Comparison of ENCODE assay signal across 16 cellular contexts in genomic region chr2:138183700-138184099, GRCh38.
DNase-seq lines count a peak whose midpoint lies in the region; ATAC-seq and TF ChIP-seq lines count a peak whose summit lies in the region.
"Had no signal": no experiment of that assay in that cellular context is flagged by ENCODE, and none has a peak within 500 bp of the region (broad histone marks: within the 10 kb centered on the region; RNA-seq: fewer than 3 reads in every experiment).

No MANE protein-coding gene starts in this region.

- H3K4me1 Mint-ChIP-seq in GM23338 (peaks cover 41% of the 10 kb centered on the region), WTC11 (peaks cover 55% of the 10 kb centered on the region)
- H3K4me1 Mint-ChIP-seq: B cell; CD4-positive, alpha-beta memory T cell had no signal

- H3K27ac ChIP-seq in GM23338 (ENCODE audit: low read depth), result no peak overlapping the region
- no peak overlapping the region for H3K27ac ChIP-seq in tibial artery
- H3K27ac ChIP-seq: C4-2B, HL-60 had no signal

- no peaks in the 10 kb centered on the region for H3K9me3 ChIP-seq in neuron (ENCODE audit: low read length)
- H3K9me3 ChIP-seq in tibial artery, result no peaks in the 10 kb centered on the region

- DNase-seq in GM23338 (ENCODE audit: low spot score) (peak; percentile 8), WTC11 (ENCODE audit: low spot score) (no peak), foreskin melanocyte (peak; percentile 67), NCI-H2196 (lab: John Stamatoyannopoulos, UW; ENCODE audit: unreplicated experiment) (no peak), NCI-H226 (no peak), tibial artery (no peak)
- DNase-seq: CD4-positive, alpha-beta memory T cell; COR-L47; DMS153; DMS79 treated with DMSO at 0.1 percent for 48 hours; EL; HCEC 1CT had no signal

- H3K27me3 ChIP-seq in GM23338 (ENCODE audit: insufficient read depth) (no peaks in the 10 kb centered on the region), neuron (ENCODE audit: insufficient read depth, low read length) (no peaks in the 10 kb centered on the region), tibial artery (no peaks in the 10 kb centered on the region)

- 0 out of 2 replicates have a peak, but pooled peaks cover 3% of the 10 kb centered on the region for H3K9me2 ChIP-seq in GM23338 (ENCODE audit: insufficient read depth)

- no peaks in the 10 kb centered on the region for H3F3A ChIP-seq in GM23338 (replicated peaks; ENCODE audit: low read depth)

- H3K36me3 ChIP-seq in GM23338 (ENCODE audit: insufficient read depth) (no peaks in the 10 kb centered on the region), neuron (ENCODE audit: insufficient read depth, low read length) (no peaks in the 10 kb centered on the region), tibial artery (no peaks in the 10 kb centered on the region)

- TF ChIP-seq CTCF in GM23338 (conservative IDR thresholded peaks at IDR 0.05; ENCODE audit: low read depth in 2 of 2) (no peak), WTC11 (IDR thresholded peaks at IDR 0.05) (no peak), tibial artery (IDR thresholded peaks at IDR 0.05) (no peak)

- CTCF ChIA-PET in WTC11 (lab: Charles Lee), result interaction anchor here (0.7 kb wide), 2 partner anchors 65 to 295 kb away, joined by 3 to 4 read pairs; no protein-coding TSS in a partner anchor

- POLR2A ChIA-PET in WTC11 (lab: Charles Lee), result interaction anchor here (0.5 to 0.8 kb wide), 2 partner anchors 26 to 1631 kb away, joined by 3 to 4 read pairs; no protein-coding TSS in a partner anchor

- H3K36me3 Mint-ChIP-seq in GM23338 (ENCODE audit: low read depth), result no peaks in the 10 kb centered on the region
- H3K36me3 Mint-ChIP-seq in WTC11, result no peaks in the 10 kb centered on the region
- H3K36me3 Mint-ChIP-seq: CD4-positive, alpha-beta memory T cell had no signal

- no peaks in the 10 kb centered on the region; the same call in 2 of the 3 replicates for H3K9me3 Mint-ChIP-seq in GM23338
- no peaks in the 10 kb centered on the region for H3K9me3 Mint-ChIP-seq in WTC11

- H3K4me1 ChIP-seq in GM23338 (ENCODE audit: insufficient read depth) (peaks cover 14% of the 10 kb centered on the region), neuron (ENCODE audit: insufficient read depth, low read length) (peaks cover 7% of the 10 kb centered on the region), tibial artery (peaks cover 0 to 9% (median 0%) of the 10 kb centered on the region in 4 donors)

- 0 out of 2 replicates have a peak overlapping the region, but pooled peaks have one; percentile 4 for H3K4me2 ChIP-seq in GM23338

- ATAC-seq in GM23338 (peak; percentile 55), WTC11 (no peak)

- no peaks in the 10 kb centered on the region for H3K79me2 ChIP-seq in GM23338 (replicated peaks; ENCODE audit: insufficient read depth)

- H3K27ac Mint-ChIP-seq in GM23338 (peak overlapping the region; percentile 40; the same call in 1 of the 2 replicates), WTC11 (no peak overlapping the region)
- H3K27ac Mint-ChIP-seq: B cell; CD4-positive, alpha-beta memory T cell had no signal

- H3K27me3 Mint-ChIP-seq in GM23338 (ENCODE audit: insufficient read depth, low read depth, poor library complexity), result no peaks in the 10 kb centered on the region
- no peaks in the 10 kb centered on the region for H3K27me3 Mint-ChIP-seq in WTC11 (ENCODE audit: low read depth)
- H3K27me3 Mint-ChIP-seq: B cell; CD4-positive, alpha-beta memory T cell had no signal

- intact Hi-C loops in tibial artery (cut with DNase I; ENCODE audit: low total_unique reads), result no loop called here

- H4K20me1 ChIP-seq in GM23338 (replicated peaks; ENCODE audit: insufficient read depth), result no peaks in the 10 kb centered on the region

- no peak overlapping the region for H3K4me3 Mint-ChIP-seq in GM23338
- H3K4me3 Mint-ChIP-seq in WTC11, result no peak overlapping the region
- H3K4me3 Mint-ChIP-seq: B cell; CD4-positive, alpha-beta memory T cell had no signal

- H2AFZ ChIP-seq in GM23338 (no peak overlapping the region), neuron (ENCODE audit: low read depth, low read length) (peak overlapping the region; percentile 15)

- H3K4me3 ChIP-seq in GM23338 (no peak overlapping the region), neuron (ENCODE audit: low read length) (no peak overlapping the region), tibial artery (no peak overlapping the region)

TF ChIP-seq in GM23338, 12 proteins besides CTCF, POLR2A, EP300 and RAD21 (continues in another document):
- TF ChIP-seq ETS1 (IDR thresholded peaks at IDR 0.05), result no peak
- TF ChIP-seq POLR2AphosphoS5 (IDR thresholded peaks at IDR 0.05; ENCODE audit: low read depth), result no peak
- TF ChIP-seq NANOG (IDR thresholded peaks at IDR 0.05; ENCODE audit: borderline replicate concordance), result no peak

TF ChIP-seq in WTC11, 78 proteins besides CTCF, POLR2A, EP300 and RAD21:
- TF ChIP-seq USF2 (CRISPR knock-in tag; IDR thresholded peaks at IDR 0.05), result peak; percentile 26; the same call in 1 of the 2 replicates
- TF ChIP-seq ZNF396 (CRISPR knock-in tag; IDR thresholded peaks at IDR 0.05; ENCODE audit: borderline replicate concordance), result no peak
TF ChIP-seq in WTC11: peak in this region for 1.

Comparison
In these comparisons a context has a peak if more than half of its experiments do, and no peak if none do; other contexts are left out.
1. DNase-seq: peak in GM23338 (single experiment) and foreskin melanocyte (single experiment); none in WTC11 (single experiment), NCI-H2196 (single experiment), NCI-H226 (single experiment) and tibial artery (0 of 2).